10 cellular contexts compared by ENCODE assay signal in genomic region chr12:122085006-122085405, GRCh38.
"Had no signal": no experiment of that assay in that cellular context is flagged by ENCODE, and none has a peak within 500 bp of the region (broad histone marks: within the 10 kb centered on the region; RNA-seq: fewer than 3 reads in every experiment).

No MANE protein-coding gene starts in this region.

- ATAC-seq: foreskin keratinocyte, left lobe of liver had no signal

- H3K9me3 ChIP-seq: ascending aorta, tibial artery had no signal

- H3K27me3 ChIP-seq: ascending aorta, foreskin keratinocyte, tibial artery had no signal

- DNase-seq: activated CD4-positive, alpha-beta memory T cell treated with anti-CD3 and anti-CD28 coated beads, Interleukin-2, amount 10 ng/mL, durations not matched to agents 7 days and 5 days; activated CD4-positive, alpha-beta T cell treated with anti-CD3 and anti-CD28 coated beads for 1 hour; activated CD8-positive, alpha-beta memory T cell treated with anti-CD3 and anti-CD28 coated beads, Interleukin-2, amount 50 U/mL, for 48 hours; foreskin keratinocyte; head of caudate nucleus; stimulated activated CD4-positive, alpha-beta T cell treated with anti-CD3 and anti-CD28 coated beads, Interleukin-15, amount 100 ng/mL, for 24 hours; stimulated activated CD4-positive, alpha-beta T cell treated with anti-CD3 and anti-CD28 coated beads, Interleukin-4, amount 100 ng/mL, for 24 hours had no signal

- H3K4me3 ChIP-seq: ascending aorta, tibial artery had no signal

- H3K27ac ChIP-seq: ascending aorta, foreskin keratinocyte had no signal
